ENCODE assay signal across 29 cellular contexts in the genomic region with DNA sequence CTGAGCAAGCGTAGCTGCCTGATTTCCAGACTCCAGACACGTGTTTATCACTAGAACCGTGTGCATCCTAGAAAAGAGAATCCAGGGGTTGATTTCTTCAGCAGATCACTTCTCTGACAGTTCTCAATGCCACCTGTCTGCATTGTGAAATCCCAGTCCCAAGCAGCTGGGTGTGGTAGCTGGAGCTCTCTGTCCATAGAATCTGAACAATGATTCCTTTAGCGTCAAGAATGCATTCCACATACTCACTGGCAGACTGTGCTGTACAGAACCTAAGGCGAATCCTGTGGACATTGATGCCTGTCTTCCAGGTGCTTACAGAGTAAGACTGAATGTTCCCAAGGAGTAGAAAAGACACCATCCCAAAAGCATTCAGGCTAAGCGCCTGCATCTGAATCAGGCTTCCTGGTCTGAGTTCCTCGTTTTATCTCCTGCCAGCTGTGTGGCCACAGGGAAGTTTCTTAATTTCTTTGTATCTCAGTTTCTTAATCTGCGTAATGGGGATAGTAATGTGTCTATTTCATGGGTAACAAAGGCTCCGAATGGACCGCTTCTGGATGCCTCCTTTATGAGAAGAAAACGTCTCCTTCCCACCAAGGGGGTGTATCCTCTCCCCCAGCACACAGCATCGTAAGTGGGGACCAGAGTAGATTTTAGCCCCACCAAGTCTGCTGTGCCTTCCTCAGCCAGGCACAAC. TPM values are rescaled to one million over a fixed set of nuclear protein-coding genes. Genes with fewer than 3 reads are reported as not detected.
DNase-seq lines count a peak whose midpoint lies in the region; ATAC-seq, FAIRE-seq and TF ChIP-seq lines count a peak whose summit lies in the region.
"Had no signal": no experiment of that assay in that cellular context is flagged by ENCODE, and none has a peak within 500 bp of the region (broad histone marks: within the 10 kb centered on the region; RNA-seq: fewer than 3 reads in every experiment).

No MANE protein-coding gene starts in this region.

- CTCF ChIA-PET in HepG2 (lab: Yijun Ruan, JAX; ENCODE audit: low intra/inter-chr PET ratio, low total read pairs): no interaction called here

- TF ChIP-seq POLR2A in HepG2 (IDR thresholded peaks at IDR 0.05; ENCODE audit: insufficient read depth in 1 of 2, low read depth in 2 of 2, low read length in 2 of 2): no peak
- no peak for TF ChIP-seq POLR2A in right lobe of liver (IDR thresholded peaks at IDR 0.05)

- no peak overlapping the region for H3K18ac ChIP-seq in neuronal stem cell (ENCODE audit: low read length)

- no peaks in the 10 kb centered on the region for H3K79me2 ChIP-seq in HepG2 (ENCODE audit: insufficient read depth, low read length)

- H3K9ac ChIP-seq in HepG2 (ENCODE audit: insufficient read depth, low read depth, low read length) (no peak overlapping the region), neuronal stem cell (ENCODE audit: low read depth, low read length, poor library complexity) (no peak overlapping the region)

- no peak overlapping the region for H3K27ac ChIP-seq in HepG2 (ENCODE audit: extremely low read length, insufficient read depth, low read length)
- no peak overlapping the region for H3K27ac ChIP-seq in right lobe of liver
- peak overlapping the region; percentile 9 for H3K27ac ChIP-seq in neuronal stem cell (replicated peaks; ENCODE audit: low read length)
- H3K27ac ChIP-seq: body of pancreas, C4-2B, esophagus muscularis mucosa, neutrophil, prostate gland had no signal

- intact Hi-C loops in HepG2 (cut with micrococcal nuclease; ENCODE audit: unreplicated experiment): no loop called here
- intact Hi-C loops in right lobe of liver (cut with DNase I): no loop called here

- no peak for FAIRE-seq in HepG2 (lab: Jason Lieb, UNC)
- FAIRE-seq: D721Med, frontal cortex, GM12891, islet of Langerhans had no signal

- H3K4me2 ChIP-seq in HepG2 (ENCODE audit: low read depth, low read length) (peak overlapping the region; percentile 74), neuronal stem cell (ENCODE audit: insufficient read depth, low read length, poor library complexity, severe bottlenecking) (no peak overlapping the region)
- H3K4me2 ChIP-seq: smooth muscle cell had no signal

- no peak overlapping the region for H4K8ac ChIP-seq in neuronal stem cell (ENCODE audit: low read depth, low read length)

- BruUV-seq in HepG2 (replicated peaks; lab: Mats Ljungman, UMichigan): no TSS peak

- H2BK15ac ChIP-seq in neuronal stem cell (ENCODE audit: low read length): no peak overlapping the region

- no peak overlapping the region for H2BK120ac ChIP-seq in neuronal stem cell (ENCODE audit: low read depth, low read length)

- no peaks in the 10 kb centered on the region; a peak in 1 of 5 replicates for H3K27me3 ChIP-seq in HepG2 (ENCODE audit: control insufficient read depth in 1 of 2, insufficient read depth in 2 of 2, low read length in 2 of 2)
- H3K27me3 ChIP-seq in right lobe of liver: no peaks in the 10 kb centered on the region
- H3K27me3 ChIP-seq in neuronal stem cell (ENCODE audit: control insufficient read depth in 3 of 3, insufficient read depth in 3 of 3, low read depth in 1 of 3, low read length in 3 of 3): no peaks in the 10 kb centered on the region
- H3K27me3 ChIP-seq: body of pancreas, esophagus muscularis mucosa, neutrophil, Peyer's patch had no signal

- TF ChIP-seq CTCF in HepG2 (CRISPR knock-in tag; IDR thresholded peaks at IDR 0.05) (no peak), right lobe of liver (IDR thresholded peaks at IDR 0.05) (no peak), epithelial cell of esophagus (IDR thresholded peaks at IDR 0.05; ENCODE audit: insufficient read depth, low read depth, low read length, missing control alignments) (no peak)

- no peak overlapping the region for H3K23ac ChIP-seq in neuronal stem cell (ENCODE audit: low read depth, low read length, poor library complexity)

- no peaks in the 10 kb centered on the region for H3K9me3 ChIP-seq in HepG2 (ENCODE audit: low read length)
- H3K9me3 ChIP-seq in right lobe of liver: no peaks in the 10 kb centered on the region
- peaks cover 3 to 4% of the 10 kb centered on the region in 2 donors for H3K9me3 ChIP-seq in neuronal stem cell (replicated peaks in 1 of 2; ENCODE audit: control insufficient read depth in 2 of 2, insufficient read depth in 1 of 2, low read depth in 1 of 2, low read length in 2 of 2)
- H3K9me3 ChIP-seq: body of pancreas, esophagus muscularis mucosa, HAP-1, neutrophil, Peyer's patch, prostate gland had no signal

- no peak overlapping the region for H3K4ac ChIP-seq in neuronal stem cell (ENCODE audit: low read length)

- ATAC-seq in HepG2: peak; percentile 37
- ATAC-seq in right lobe of liver: no peak
- ATAC-seq in GM19452 (IDR thresholded peaks at IDR 0.05; ENCODE audit: unreplicated experiment): no peak
- ATAC-seq: body of pancreas had no signal

- WGBS in HepG2 (ENCODE audit: low lambda C conversion rate): 44% methylated on average over 11 of the region's 12 CpGs
- 68% methylated on average over 8 of the region's 12 CpGs for WGBS in right lobe of liver (ENCODE audit: insufficient coverage, low coverage, low lambda C conversion rate, missing lambda C conversion rate)
- WGBS in neuronal stem cell (ENCODE audit: extremely low coverage in 2 of 2, insufficient read length in 2 of 2, insufficient replicate concordance in 1 of 2), 2 donors: no CpG with 5 or more reads among the region's 12 CpGs

- H3K4me1 ChIP-seq in HepG2 (ENCODE audit: insufficient read depth, low read length) (peaks cover 63% of the 10 kb centered on the region), right lobe of liver (peaks cover 0 to under 1% (median 0%) of the 10 kb centered on the region in 4 donors), neuronal stem cell (ENCODE audit: control insufficient read depth in 2 of 2, insufficient read depth in 1 of 2, low read depth in 1 of 2, low read length in 2 of 2) (peaks cover 12 to 16% of the 10 kb centered on the region in 2 donors)
- H3K4me1 ChIP-seq: prostate gland had no signal

- H3K4me3 ChIP-seq in HepG2 (replicated peaks in 1 of 3; ENCODE audit: insufficient read depth in 1 of 3, low read depth in 2 of 3, low read length in 3 of 3) (no peak overlapping the region), right lobe of liver (no peak overlapping the region), epithelial cell of esophagus (ENCODE audit: low read length) (no peak overlapping the region), neuronal stem cell (ENCODE audit: low read length in 2 of 2) (no peak overlapping the region)
- H3K4me3 ChIP-seq: body of pancreas, esophagus muscularis mucosa, HAP-1, Peyer's patch, prostate gland, smooth muscle cell had no signal

- no peaks in the 10 kb centered on the region for H3K79me1 ChIP-seq in neuronal stem cell (ENCODE audit: low read depth, low read length)

- no peak for TF ChIP-seq EP300 in HepG2 (IDR thresholded peaks at IDR 0.05; ENCODE audit: low read depth in 2 of 2, low read length in 2 of 2)
- no peak for TF ChIP-seq EP300 in HepG2 (CRISPR knock-in tag; IDR thresholded peaks at IDR 0.05; ENCODE audit: borderline replicate concordance)

- H4K91ac ChIP-seq in neuronal stem cell (ENCODE audit: low read depth, low read length, poor library complexity): no peak overlapping the region

- DNase-seq in HepG2 (ENCODE audit: low spot score) (peak; percentile 45), right lobe of liver (no peak), epithelial cell of esophagus (ENCODE audit: low read depth) (peak; percentile 59), neuronal stem cell (ENCODE audit: low spot score) (no peak), RKO (ENCODE audit: low spot score) (no peak), NCI-H146 treated with DMSO at 0.1 percent for 48 hours (lab: John Stamatoyannopoulos, UW; ENCODE audit: unreplicated experiment) (no peak)
- DNase-seq in activated CD4-positive, alpha-beta T cell treated with anti-CD3 and anti-CD28 coated beads for 48 hours: no peak
- DNase-seq: ACHN; activated CD4-positive, alpha-beta T cell treated with anti-CD3 and anti-CD28 coated beads for 1 hour; activated naive CD4-positive, alpha-beta T cell; activated T-cell treated with anti-CD3 and anti-CD28 coated beads, Interleukin-2, amount 50 U/mL, for 24 hours; body of pancreas; effector CD8-positive, alpha-beta T cell; NCI-H1105 treated with DMSO at 0.1 percent for 48 hours; NCI-H2081 treated with DMSO at 0.1 percent for 48 hours; NK-92 treated with Interleukin-12 subunit alpha and Interleukin-12 subunit beta, amount 100 ng/mL, for 24 hours; stimulated activated CD4-positive, alpha-beta T cell treated with anti-CD3 and anti-CD28 coated beads, Interleukin-2, amount 100 ng/mL, for 24 hours had no signal

- no peak overlapping the region for H2BK12ac ChIP-seq in neuronal stem cell (ENCODE audit: low read length)

- H2BK5ac ChIP-seq in neuronal stem cell (ENCODE audit: low read length): no peak overlapping the region

- H3K36me3 ChIP-seq in HepG2 (replicated peaks in 1 of 2; ENCODE audit: control insufficient read depth in 1 of 2, insufficient read depth in 2 of 2, low read length in 2 of 2) (no peaks in the 10 kb centered on the region), right lobe of liver (no peaks in the 10 kb centered on the region), neuronal stem cell (replicated peaks in 1 of 2; ENCODE audit: control insufficient read depth in 2 of 2, insufficient read depth in 2 of 2, low read length in 2 of 2) (no peaks in the 10 kb centered on the region)
- H3K36me3 ChIP-seq: esophagus muscularis mucosa, HAP-1, neutrophil, Peyer's patch, prostate gland had no signal

- no peak for TF ChIP-seq RAD21 in HepG2 (CRISPR knock-in tag; IDR thresholded peaks at IDR 0.05)

- H3K14ac ChIP-seq in neuronal stem cell (ENCODE audit: low read length): no peak overlapping the region

- peak overlapping the region; percentile 3 for H2AFZ ChIP-seq in HepG2 (ENCODE audit: low read length)
- peak overlapping the region; percentile 65 for H2AFZ ChIP-seq in neuronal stem cell (ENCODE audit: low read length)

- no peak overlapping the region for H2AK5ac ChIP-seq in neuronal stem cell (ENCODE audit: low read depth, low read length)

- POLR2A ChIA-PET in HepG2 (lab: Yijun Ruan, JAX): interaction anchor here (0.9 to 1.0 kb wide), 2 partner anchors 132 to 133 kb away, joined by 3 to 4 read pairs; a partner anchor contains a TSS

- H4K20me1 ChIP-seq in HepG2 (ENCODE audit: insufficient read depth, low read length): no peaks in the 10 kb centered on the region

- in situ Hi-C loops in HepG2 (cut with HindIII; ENCODE audit: extremely low pct_ligation_motif_present, low pct_unique_long_range_greater_than_20kb): no loop called here

RNA-seq across cellular contexts. Expression of a gene that starts 10.4 kb away (rescaled TPM):
- total RNA-seq in HepG2 (2016; rRNA removed; fragmentation: Illumina TruSeq; extraction: Trizol): 7.2 and 8.1 TPM in 2 replicates
- total RNA-seq in HepG2 (2016; cell fraction: cytosol; rRNA removed; fragmentation: Illumina TruSeq; extraction: Trizol; ENCODE audit: low read depth): 3.0 and 3.4 TPM in 2 replicates
- total RNA-seq in HepG2 (2016; cell fraction: insoluble cytoplasmic fraction; rRNA removed; fragmentation: Illumina TruSeq; extraction: Trizol): 6.7 and 7.7 TPM in 2 replicates
- 8.2 and 8.7 TPM in 2 replicates for total RNA-seq in HepG2 (2016; cell fraction: membrane; rRNA removed; fragmentation: Illumina TruSeq; extraction: Trizol)
- total RNA-seq in HepG2 (2016; cell fraction: nucleus; rRNA removed; fragmentation: Illumina TruSeq; extraction: Trizol): 4.9 and 7.7 TPM in 2 replicates
- polyA plus RNA-seq in HepG2 (2011; rRNA removed): 6.7 and 9.0 TPM in 2 replicates
- 6.2 and 8.5 TPM in 2 replicates for polyA plus RNA-seq in HepG2 (2011; cell fraction: cytosol; rRNA removed)
- polyA plus RNA-seq in HepG2 (2011; cell fraction: nucleus; rRNA removed): 3.9 and 4.2 TPM in 2 replicates
- 7.5 and 14.6 TPM in 2 replicates for polyA plus RNA-seq in HepG2 (2012)
- polyA plus RNA-seq in HepG2 (2016; cell fraction: cytosol; fragmentation: Illumina TruSeq; extraction: Trizol; ENCODE audit: low read depth): 2.9 and 3.1 TPM in 2 replicates
- 7.0 and 10.0 TPM in 2 replicates for polyA plus RNA-seq in HepG2 (2016; cell fraction: insoluble cytoplasmic fraction; fragmentation: Illumina TruSeq; extraction: Trizol; ENCODE audit: low read depth)
- 5.9 and 7.5 TPM in 2 replicates for polyA plus RNA-seq in HepG2 (2016; cell fraction: membrane; fragmentation: Illumina TruSeq; extraction: Trizol; ENCODE audit: low read depth)
- polyA plus RNA-seq in HepG2 (2016; cell fraction: nucleus; fragmentation: Illumina TruSeq; extraction: Trizol; ENCODE audit: insufficient read depth, low read depth): 4.2 and 6.1 TPM in 2 replicates
- polyA minus RNA-seq in HepG2 (2011; rRNA and poly(A)+ RNA removed; ENCODE audit: low replicate concordance): 22.7 and 33.3 TPM in 2 replicates
- 5.7 and 6.9 TPM in 2 replicates for polyA minus RNA-seq in HepG2 (2011; cell fraction: cytosol; rRNA and poly(A)+ RNA removed)
- polyA minus RNA-seq in HepG2 (2011; cell fraction: nucleus; rRNA and poly(A)+ RNA removed): 5.8 TPM in 2 replicates
- total RNA-seq in right lobe of liver: 10 to 100 TPM in 2 of 6 experiments, 1 to 10 TPM in 4; 5.0 to 21.9 (median 8.6) TPM
- 2.5 TPM for polyA plus RNA-seq in neuronal stem cell (2013, experiment 1 of 2)
- polyA plus RNA-seq in neuronal stem cell (2013, experiment 2 of 2): 2.1 TPM

Comparison
In these comparisons a context has a peak if more than half of its experiments do, and no peak if none do; other contexts are left out.
1. DNase-seq: peak in HepG2 (single experiment) and epithelial cell of esophagus (single experiment); none in right lobe of liver (0 of 3), neuronal stem cell (single experiment), activated CD4-positive, alpha-beta T cell treated with anti-CD3 and anti-CD28 coated beads for 48 hours (single experiment), RKO (single experiment) and NCI-H146 treated with DMSO at 0.1 percent for 48 hours (single experiment).